In the genomic region with DNA sequence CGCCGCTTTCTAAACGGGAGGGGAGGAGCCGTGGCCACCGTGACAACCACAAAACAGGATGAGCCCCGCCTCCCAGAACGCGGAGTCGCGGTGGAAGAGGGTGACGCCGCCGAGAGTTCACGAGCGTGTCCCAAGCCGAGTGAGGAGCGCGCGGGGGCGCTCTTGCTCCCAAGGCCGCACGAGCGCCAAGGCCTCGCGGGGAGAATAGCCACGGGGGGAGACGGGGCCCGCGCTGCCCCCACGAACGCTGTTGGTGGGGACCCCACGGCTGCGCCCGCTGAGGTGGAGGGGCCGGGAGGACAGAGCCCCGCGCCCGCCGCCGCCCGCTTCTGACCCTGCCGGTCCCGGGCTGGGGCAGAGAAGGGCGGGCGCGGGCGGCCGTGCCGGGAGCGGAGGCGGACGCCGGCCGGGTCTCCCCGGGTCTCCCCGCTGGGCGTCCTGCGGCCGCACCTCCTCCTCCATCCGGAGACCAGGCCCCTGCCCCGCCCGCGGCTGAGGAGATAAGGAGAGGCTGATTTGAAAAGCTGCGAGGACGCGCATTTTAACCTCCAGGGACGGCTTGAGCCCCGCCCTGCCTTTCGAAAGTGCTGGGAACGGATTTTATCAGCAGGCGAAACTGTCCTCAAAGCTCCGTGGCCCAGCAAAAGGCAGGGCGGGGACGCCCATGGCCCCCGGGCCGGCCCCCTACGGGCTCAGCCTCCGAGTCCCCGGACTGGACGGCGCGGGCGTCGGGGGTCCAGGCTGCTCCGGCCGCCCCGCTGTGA, we compare ENCODE assay signal across 8 cellular contexts. TPM values are rescaled to one million over a fixed set of nuclear protein-coding genes. Genes with fewer than 3 reads are reported as not detected.
A peak's percentile ranks its signal among the peaks of the same experiment; 100 is the strongest.
DNase-seq lines count a peak whose midpoint lies in the region; ATAC-seq and TF ChIP-seq lines count a peak whose summit lies in the region.

No MANE protein-coding gene starts in this region.

- TF ChIP-seq RAD21 in liver (IDR thresholded peaks at IDR 0.05): peak in 1 of 2 donors; percentile 24

- H3K9me3 ChIP-seq in HUES6 (ENCODE audit: control insufficient read depth, insufficient read depth, low read depth, low read length) (no peaks in the 10 kb centered on the region), liver (ENCODE audit: control insufficient read depth in 4 of 4, low read length in 3 of 4) (no peaks in the 10 kb centered on the region)

- 3% methylated on average over 87 of the region's 87 CpGs for WGBS in liver

- intact Hi-C loops in activated B cell treated with CpG ODN at 0.5 μM for 24 hours (cut with micrococcal nuclease): loop anchor here (10.0 kb wide), 1 partner anchor 640 kb away; no protein-coding TSS in a partner anchor

- ATAC-seq in activated B cell treated with CpG ODN at 0.5 μM for 24 hours (ENCODE audit: low read depth) (peak; percentile 45), HG03460 (IDR thresholded peaks at IDR 0.05; ENCODE audit: unreplicated experiment) (no peak)
- ATAC-seq in stimulated activated memory B cell treated with anti-CD40 and anti-IgM and Interleukin-4, amounts not matched to agents 10 μg/mL and 1 μg/mL and 100 μg/mL, for 72 hours: peak; percentile 29

- no peak overlapping the region for H3K27ac Mint-ChIP-seq in activated B cell treated with CpG ODN at 0.5 μM for 24 hours
- no peak overlapping the region for H3K27ac Mint-ChIP-seq in stimulated activated memory B cell treated with anti-CD40 and anti-IgM and Interleukin-4, amounts not matched to agents 10 μg/mL and 1 μg/mL and 100 μg/mL, for 72 hours

- peaks cover 16% of the 10 kb centered on the region for H3K4me1 ChIP-seq in HUES6 (ENCODE audit: control insufficient read depth, insufficient read depth, low read length)
- peaks cover 0 to 22% (median 9%) of the 10 kb centered on the region in 4 donors for H3K4me1 ChIP-seq in liver (ENCODE audit: control insufficient read depth in 4 of 4, insufficient read depth in 4 of 4, low read length in 3 of 4)

- TF ChIP-seq CTCF in activated B cell treated with CpG ODN at 0.5 μM for 24 hours (IDR thresholded peaks at IDR 0.05) (no peak), liver (IDR thresholded peaks at IDR 0.05; ENCODE audit: low read depth, low read length, missing input control) (peak; percentile 17)

- H3K36me3 Mint-ChIP-seq in activated B cell treated with CpG ODN at 0.5 μM for 24 hours (ENCODE audit: low read depth): no peaks in the 10 kb centered on the region
- no peaks in the 10 kb centered on the region for H3K36me3 Mint-ChIP-seq in stimulated activated memory B cell treated with anti-CD40 and anti-IgM and Interleukin-4, amounts not matched to agents 10 μg/mL and 1 μg/mL and 100 μg/mL, for 72 hours

- no peak overlapping the region for H3K27ac ChIP-seq in HUES6 (ENCODE audit: low read depth, low read length)
- H3K27ac ChIP-seq in liver (ENCODE audit: low read depth in 1 of 2, low read length in 2 of 2): peak overlapping the region; percentile 3 to 67

- CTCF ChIA-PET in activated B cell treated with CpG ODN at 0.5 μM for 24 hours (lab: Charles Lee): no interaction called here

- DNase-seq in CD1c-positive myeloid dendritic cell (ENCODE audit: extremely low spot score): peak; percentile 50
- DNase-seq in activated B cell treated with CpG ODN at 0.5 μM for 24 hours: peak; percentile 31
- peak; percentile 68 for DNase-seq in dermis blood vessel endothelial cell
- DNase-seq in NCI-H1436 treated with DMSO at 0.1 percent for 48 hours (lab: John Stamatoyannopoulos, UW): no peak

- peak overlapping the region; percentile 71 for H3K4me3 Mint-ChIP-seq in activated B cell treated with CpG ODN at 0.5 μM for 24 hours
- peak overlapping the region; percentile 64 for H3K4me3 Mint-ChIP-seq in stimulated activated memory B cell treated with anti-CD40 and anti-IgM and Interleukin-4, amounts not matched to agents 10 μg/mL and 1 μg/mL and 100 μg/mL, for 72 hours

- H3K36me3 ChIP-seq in HUES6 (ENCODE audit: control insufficient read depth, insufficient read depth, low read length) (no peaks in the 10 kb centered on the region), liver (ENCODE audit: control insufficient read depth in 4 of 4, insufficient read depth in 3 of 4, low read depth in 1 of 4, low read length in 3 of 4) (no peaks in the 10 kb centered on the region)

- H3K27me3 ChIP-seq in HUES6 (ENCODE audit: control insufficient read depth, insufficient read depth, low read length): peaks cover 76% of the 10 kb centered on the region
- peaks cover 0 to under 1% (median 0%) of the 10 kb centered on the region in 4 donors for H3K27me3 ChIP-seq in liver (ENCODE audit: control insufficient read depth in 4 of 4, insufficient read depth in 4 of 4, low read length in 3 of 4)

- no peaks in the 10 kb centered on the region for H3K9me3 Mint-ChIP-seq in activated B cell treated with CpG ODN at 0.5 μM for 24 hours
- no peaks in the 10 kb centered on the region for H3K9me3 Mint-ChIP-seq in stimulated activated memory B cell treated with anti-CD40 and anti-IgM and Interleukin-4, amounts not matched to agents 10 μg/mL and 1 μg/mL and 100 μg/mL, for 72 hours

- POLR2A ChIA-PET in activated B cell treated with CpG ODN at 0.5 μM for 24 hours (lab: Charles Lee): no interaction called here

- peak overlapping the region; percentile 66 for H3K4me3 ChIP-seq in HUES6 (ENCODE audit: low read depth, low read length)
- H3K4me3 ChIP-seq in liver (ENCODE audit: low read depth in 1 of 3, low read length in 3 of 3): peak overlapping the region in 2 of 3 donors; percentile 44 to 53

- H3K9ac ChIP-seq in HUES6 (ENCODE audit: low read length) (peak overlapping the region; percentile 34), liver (ENCODE audit: low read depth in 1 of 2, low read length in 2 of 2) (no peak overlapping the region)

- H3K27me3 Mint-ChIP-seq in activated B cell treated with CpG ODN at 0.5 μM for 24 hours: peaks cover 39% of the 10 kb centered on the region
- H3K27me3 Mint-ChIP-seq in stimulated activated memory B cell treated with anti-CD40 and anti-IgM and Interleukin-4, amounts not matched to agents 10 μg/mL and 1 μg/mL and 100 μg/mL, for 72 hours: peaks cover 87% of the 10 kb centered on the region

- peaks cover 16% of the 10 kb centered on the region for H3K4me1 Mint-ChIP-seq in activated B cell treated with CpG ODN at 0.5 μM for 24 hours
- H3K4me1 Mint-ChIP-seq in stimulated activated memory B cell treated with anti-CD40 and anti-IgM and Interleukin-4, amounts not matched to agents 10 μg/mL and 1 μg/mL and 100 μg/mL, for 72 hours: peaks cover 23% of the 10 kb centered on the region

TF ChIP-seq in liver, 16 proteins besides CTCF, POLR2A, EP300 and RAD21:
- TF ChIP-seq HNF4A (conservative IDR thresholded peaks at IDR 0.05): no peak
- TF ChIP-seq JUND (IDR thresholded peaks at IDR 0.05): no peak
- TF ChIP-seq, protein P1, sequence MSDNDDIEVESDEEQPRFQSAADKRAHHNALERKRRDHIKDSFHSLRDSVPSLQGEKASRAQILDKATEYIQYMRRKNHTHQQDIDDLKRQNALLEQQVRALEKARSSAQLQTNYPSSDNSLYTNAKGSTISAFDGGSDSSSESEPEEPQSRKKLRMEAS (IDR thresholded peaks at IDR 0.05): no peak

RNA-seq across cellular contexts. Expression of a gene that starts 3.8 kb away (rescaled TPM):
- total RNA-seq in activated B cell treated with CpG ODN at 0.5 μM for 24 hours (0.16 and 1.1 TPM in 2 replicates), dermis blood vessel endothelial cell (0.17 and 0.56 TPM in 2 replicates), liver (1 to 10 TPM in 1 of 2 donors, under 1 TPM in 1; 0.09 to 1.3 TPM)
- under 1 TPM; 0.28 to 0.57 TPM for polyA plus RNA-seq in liver
